15 cellular contexts compared by ENCODE assay signal in genomic region chr11:134370526-134371435, GRCh38. TPM values are rescaled to one million over a fixed set of nuclear protein-coding genes. Genes with fewer than 3 reads are reported as not detected.
DNase-seq lines count a peak whose midpoint lies in the region; ATAC-seq and TF ChIP-seq lines count a peak whose summit lies in the region.
"Had no signal": no experiment of that assay in that cellular context is flagged by ENCODE, and none has a peak within 500 bp of the region (broad histone marks: within the 10 kb centered on the region; RNA-seq: fewer than 3 reads in every experiment).

No MANE protein-coding gene starts in this region.

- H3K27me3 ChIP-seq in neuronal stem cell (ENCODE audit: control insufficient read depth in 3 of 3, insufficient read depth in 3 of 3, low read depth in 1 of 3, low read length in 3 of 3) (no peaks in the 10 kb centered on the region), spleen (replicated peaks in 1 of 7) (no peaks in the 10 kb centered on the region)

- H3K4me1 Mint-ChIP-seq in T-helper 17 cell = no peaks in the 10 kb centered on the region
- no peaks in the 10 kb centered on the region for H3K4me1 Mint-ChIP-seq in endothelial cell (ENCODE audit: unreplicated experiment)
- H3K4me1 Mint-ChIP-seq in osteocyte (ENCODE audit: unreplicated experiment) = no peaks in the 10 kb centered on the region
- H3K4me1 Mint-ChIP-seq: B cell had no signal

- no peak overlapping the region for H2BK120ac ChIP-seq in neuronal stem cell (ENCODE audit: low read depth, low read length)

- no peak for DNase-seq in T-helper 17 cell
- DNase-seq in endothelial cell (ENCODE audit: low spot score) = no peak
- no peak for DNase-seq in neuronal stem cell (ENCODE audit: low spot score)
- peak; percentile 66 for DNase-seq in spleen
- DNase-seq in activated CD4-positive, alpha-beta T cell treated with anti-CD3 and anti-CD28 coated beads, Interleukin-2, amount 50 U/mL, for 4 hours = no peak
- DNase-seq in osteocyte (ENCODE audit: extremely low spot score, unreplicated experiment) = no peak
- no peak for DNase-seq in SKM-1 (lab: John Stamatoyannopoulos, UW; ENCODE audit: unreplicated experiment)
- DNase-seq: C1 segment of cervical spinal cord; Calu3; CD4-positive, alpha-beta T cell; DMS 273 treated with DMSO at 0.1 percent for 48 hours; HCEC 1CT; HFFc6 had no signal

- no CpG with 5 or more reads among the region's 19 CpGs for WGBS in neuronal stem cell (ENCODE audit: extremely low coverage in 2 of 2, insufficient read length in 2 of 2, insufficient replicate concordance in 1 of 2), 2 donors
- WGBS in spleen, 5 donors = 84 to 91% (median 88%) methylated on average over 19 of the region's 19 CpGs

- H2AK5ac ChIP-seq in neuronal stem cell (ENCODE audit: low read depth, low read length) = no peak overlapping the region

- no peaks in the 10 kb centered on the region for H3K9me3 ChIP-seq in T-helper 17 cell (ENCODE audit: control insufficient read depth, low read length, poor library complexity, severe bottlenecking)
- H3K9me3 ChIP-seq in neuronal stem cell (replicated peaks in 1 of 2; ENCODE audit: control insufficient read depth in 2 of 2, insufficient read depth in 1 of 2, low read depth in 1 of 2, low read length in 2 of 2) = no peaks in the 10 kb centered on the region
- H3K9me3 ChIP-seq in spleen = no peaks in the 10 kb centered on the region

- TF ChIP-seq POLR2A in spleen (IDR thresholded peaks at IDR 0.05) = no peak

- no peak overlapping the region for H2BK5ac ChIP-seq in neuronal stem cell (ENCODE audit: low read length)

- H3K27ac Mint-ChIP-seq in T-helper 17 cell = peak overlapping the region; percentile 51
- no peak overlapping the region for H3K27ac Mint-ChIP-seq in endothelial cell (ENCODE audit: unreplicated experiment)
- no peak overlapping the region for H3K27ac Mint-ChIP-seq in osteocyte (ENCODE audit: unreplicated experiment)
- H3K27ac Mint-ChIP-seq: B cell; CD4-positive, alpha-beta T cell; HFFc6 had no signal

- no peak overlapping the region for H4K8ac ChIP-seq in neuronal stem cell (ENCODE audit: low read depth, low read length)

- no peaks in the 10 kb centered on the region for H3K79me1 ChIP-seq in neuronal stem cell (ENCODE audit: low read depth, low read length)

- peak overlapping the region; percentile 39 for H3K14ac ChIP-seq in neuronal stem cell (ENCODE audit: low read length)

- no peak overlapping the region for H4K91ac ChIP-seq in neuronal stem cell (ENCODE audit: low read depth, low read length, poor library complexity)

- no peak for TF ChIP-seq CTCF in endothelial cell (IDR thresholded peaks at IDR 0.05; ENCODE audit: unreplicated experiment)
- TF ChIP-seq CTCF in spleen (IDR thresholded peaks at IDR 0.05 in 8 of 11, conservative IDR thresholded peaks at IDR 0.05 in 3 of 11) = no peak
- no peak for TF ChIP-seq CTCF in osteocyte (IDR thresholded peaks at IDR 0.05)

- H3K36me3 Mint-ChIP-seq in T-helper 17 cell (ENCODE audit: low read depth) (no peaks in the 10 kb centered on the region), endothelial cell (ENCODE audit: low read depth, unreplicated experiment) (no peaks in the 10 kb centered on the region), osteocyte (ENCODE audit: unreplicated experiment) (no peaks in the 10 kb centered on the region)

- H3K4ac ChIP-seq in neuronal stem cell (ENCODE audit: low read length) = peak overlapping the region; percentile 59

- H2BK15ac ChIP-seq in neuronal stem cell (ENCODE audit: low read length) = no peak overlapping the region

- intact Hi-C loops in spleen (cut with DNase I; ENCODE audit: low total_unique reads) = no loop called here

- peak overlapping the region; percentile 51 for H3K9ac ChIP-seq in neuronal stem cell (ENCODE audit: low read depth, low read length, poor library complexity)

- no peak overlapping the region for H3K18ac ChIP-seq in neuronal stem cell (ENCODE audit: low read length)

- ATAC-seq in T-helper 17 cell (no peak), HG03565 (IDR thresholded peaks at IDR 0.05; ENCODE audit: unreplicated experiment) (no peak)

- H3K4me1 ChIP-seq in neuronal stem cell (ENCODE audit: control insufficient read depth in 2 of 2, insufficient read depth in 1 of 2, low read depth in 1 of 2, low read length in 2 of 2) (no peaks in the 10 kb centered on the region), spleen (no peaks in the 10 kb centered on the region)

- no peak overlapping the region for H3K4me3 ChIP-seq in neuronal stem cell (ENCODE audit: low read length in 2 of 2)
- no peak overlapping the region for H3K4me3 ChIP-seq in spleen

- no peaks in the 10 kb centered on the region for H3K9me3 Mint-ChIP-seq in endothelial cell (ENCODE audit: unreplicated experiment)
- no peaks in the 10 kb centered on the region for H3K9me3 Mint-ChIP-seq in osteocyte (ENCODE audit: unreplicated experiment)
- H3K9me3 Mint-ChIP-seq: CD4-positive, alpha-beta T cell had no signal

- no peak overlapping the region for H3K27ac ChIP-seq in neuronal stem cell (replicated peaks; ENCODE audit: low read length)
- no peak overlapping the region for H3K27ac ChIP-seq in spleen

- no peaks in the 10 kb centered on the region for H3K27me3 Mint-ChIP-seq in T-helper 17 cell
- peaks cover 11% of the 10 kb centered on the region for H3K27me3 Mint-ChIP-seq in endothelial cell (ENCODE audit: unreplicated experiment)
- H3K27me3 Mint-ChIP-seq in osteocyte (ENCODE audit: unreplicated experiment) = peaks cover 4% of the 10 kb centered on the region
- H3K27me3 Mint-ChIP-seq: B cell; CD4-positive, alpha-beta T cell had no signal

- H3K23ac ChIP-seq in neuronal stem cell (ENCODE audit: low read depth, low read length, poor library complexity) = peak overlapping the region; percentile 60

- no peak overlapping the region for H2AFZ ChIP-seq in neuronal stem cell (ENCODE audit: low read length)

- H3K36me3 ChIP-seq in neuronal stem cell (replicated peaks in 1 of 2; ENCODE audit: control insufficient read depth in 2 of 2, insufficient read depth in 2 of 2, low read length in 2 of 2) (peaks cover 0 to 5% of the 10 kb centered on the region in 2 donors), spleen (no peaks in the 10 kb centered on the region)

- H3K4me2 ChIP-seq in neuronal stem cell (ENCODE audit: insufficient read depth, low read length, poor library complexity, severe bottlenecking) = no peak overlapping the region

- H3K4me3 Mint-ChIP-seq in T-helper 17 cell (no peak overlapping the region), endothelial cell (ENCODE audit: unreplicated experiment) (peak overlapping the region; percentile 28), osteocyte (ENCODE audit: unreplicated experiment) (no peak overlapping the region)
- H3K4me3 Mint-ChIP-seq: B cell; CD4-positive, alpha-beta T cell; HFFc6 had no signal

- peak overlapping the region; percentile 78 for H2BK12ac ChIP-seq in neuronal stem cell (ENCODE audit: low read length)

RNA-seq across cellular contexts. Expression of gene GLB1L2, which starts 39.0 kb away (rescaled TPM):
- total RNA-seq in T-helper 17 cell (under 1 TPM; 0.37 to 0.73 TPM), endothelial cell (ENCODE audit: unreplicated experiment) (5.0 TPM), spleen (1 to 10 TPM in 1 of 7 donors, under 1 TPM in 5, not detected in 1; 0.36 to 1.5 (median 0.65) TPM), osteocyte (0.21 TPM in 1 of 2 replicates, not detected in the other)
- 7.7 TPM for polyA plus RNA-seq in neuronal stem cell (2013, experiment 1 of 2)
- 7.7 TPM for polyA plus RNA-seq in neuronal stem cell (2013, experiment 2 of 2)
- polyA plus RNA-seq in spleen = under 1 TPM; 0.29 to 0.48 (median 0.46) TPM
- total RNA-seq: HFFc6 had no signal

RNA-seq across cellular contexts. Expression of gene B3GAT1, which starts 41.3 kb away (rescaled TPM):
- total RNA-seq in T-helper 17 cell = under 1 TPM; 0.17 to 0.18 TPM
- total RNA-seq in endothelial cell (ENCODE audit: unreplicated experiment) = 18.2 TPM
- 27.4 TPM for polyA plus RNA-seq in neuronal stem cell (2013, experiment 1 of 2)
- 27.2 TPM for polyA plus RNA-seq in neuronal stem cell (2013, experiment 2 of 2)
- 1 to 10 TPM in 6 of 7 donors, under 1 TPM in 1; 0.81 to 4.0 (median 1.7) TPM for total RNA-seq in spleen
- polyA plus RNA-seq in spleen = 1 to 10 TPM in 1 of 3 donors, under 1 TPM in 2; 0.43 to 2.1 (median 0.96) TPM
- total RNA-seq in osteocyte = 1.6 and 2.4 TPM in 2 replicates
- total RNA-seq: B cell, HFFc6 had no signal
